ENCODE assay signal across 36 cellular contexts in genomic region chr5:2773327-2773726, GRCh38. TPM values are rescaled to one million over a fixed set of nuclear protein-coding genes. Genes with fewer than 3 reads are reported as not detected.
"Had no signal": no experiment of that assay in that cellular context is flagged by ENCODE, and none has a peak within 500 bp of the region (broad histone marks: within the 10 kb centered on the region; RNA-seq: fewer than 3 reads in every experiment).

No MANE protein-coding gene starts in this region.

- DNase-seq: Karpas-422, Kasumi-1, KG1, MG63, MM.1S, MV-4-11, NCI-H1048, NCI-H1092, NCI-H1092 treated with DMSO at 0.1 percent for 48 hours, NCI-H1105, NCI-H1105 treated with DMSO at 0.1 percent for 48 hours, NCI-H1417, NCI-H1417 treated with DMSO at 0.1 percent for 48 hours, NCI-H1436, NCI-H1436 treated with DMSO at 0.1 percent for 48 hours, NCI-H146, NCI-H1694, NCI-H1694 treated with DMSO at 0.1 percent for 48 hours, NCI-H187, NCI-H187 treated with DMSO at 0.1 percent for 48 hours, NCI-H1930, NCI-H2029, NCI-H2029 treated with DMSO at 0.1 percent for 48 hours, NCI-H2081, NCI-H2081 treated with DMSO at 0.1 percent for 48 hours, NCI-H2107, NCI-H2171, NCI-H2171 treated with DMSO at 0.1 percent for 48 hours, NCI-H2227 treated with DMSO at 0.1 percent for 48 hours, NCI-H226, NCI-H345, NCI-H446, NCI-H446 treated with DMSO at 0.1 percent for 48 hours, NCI-H510A had no signal

- H3K4me3 ChIP-seq: MG63 had no signal

- H3K27ac ChIP-seq: KMS-11 had no signal

- H3K36me3 ChIP-seq: MG63 had no signal

- H3K4me2 ChIP-seq: KMS-11 had no signal

- H3K9me3 ChIP-seq: MG63 had no signal

- H3K9ac ChIP-seq: KMS-11 had no signal

RNA-seq across cellular contexts. Expression of gene IRX2, which starts 21.9 kb away (rescaled TPM):
- total RNA-seq: M059J had no signal
